ENCODE assay signal across 31 cellular contexts in genomic region chr15:30783019-30783418, GRCh38.
"Had no signal": no experiment of that assay in that cellular context is flagged by ENCODE, and none has a peak within 500 bp of the region (broad histone marks: within the 10 kb centered on the region; RNA-seq: fewer than 3 reads in every experiment).

No MANE protein-coding gene starts in this region.

- H3K4me3 ChIP-seq: MG63 had no signal

- H3K27me3 ChIP-seq: MG63 had no signal

- H3K9ac ChIP-seq: KMS-11 had no signal

- H3K4me2 ChIP-seq: KMS-11 had no signal

- DNase-seq: Karpas-422, Kasumi-1, MG63, MM.1S, MV-4-11, NCI-H1048, NCI-H1092, NCI-H1092 treated with DMSO at 0.1 percent for 48 hours, NCI-H1105, NCI-H1105 treated with DMSO at 0.1 percent for 48 hours, NCI-H1417 treated with DMSO at 0.1 percent for 48 hours, NCI-H1436, NCI-H1436 treated with DMSO at 0.1 percent for 48 hours, NCI-H146, NCI-H1694, NCI-H1694 treated with DMSO at 0.1 percent for 48 hours, NCI-H187, NCI-H187 treated with DMSO at 0.1 percent for 48 hours, NCI-H1930, NCI-H2029, NCI-H2029 treated with DMSO at 0.1 percent for 48 hours, NCI-H2081 treated with DMSO at 0.1 percent for 48 hours, NCI-H2107, NCI-H2171, NCI-H2227 treated with DMSO at 0.1 percent for 48 hours, NCI-H226, NCI-H345, NCI-H446, NCI-H446 treated with DMSO at 0.1 percent for 48 hours, NCI-H510A had no signal

- H3K36me3 ChIP-seq: MG63 had no signal

- H3K27ac ChIP-seq: KMS-11 had no signal
